Comparison of ENCODE assay signal across 15 cellular contexts in the genomic region with DNA sequence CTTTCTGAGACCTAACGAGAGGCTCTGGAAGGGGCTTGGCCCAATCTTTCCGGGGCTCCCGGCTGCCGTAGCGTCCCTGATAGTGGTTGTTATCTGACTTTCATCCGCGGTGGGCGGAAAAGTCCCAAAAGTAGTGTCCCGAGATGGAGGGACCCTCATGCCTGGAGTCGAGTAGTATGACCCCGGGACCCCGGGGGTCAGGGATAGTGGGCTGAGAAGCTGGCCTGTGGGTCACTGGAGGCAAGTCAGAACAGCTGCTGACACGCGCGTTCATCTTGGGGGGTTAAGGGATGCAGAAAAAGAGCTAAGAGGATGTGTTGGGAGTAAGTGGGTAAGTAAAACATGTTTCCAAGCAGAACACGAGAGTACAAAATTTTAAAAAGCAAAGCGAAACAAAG.
DNase-seq lines count a peak whose midpoint lies in the region; ATAC-seq, FAIRE-seq and TF ChIP-seq lines count a peak whose summit lies in the region.
"Had no signal": no experiment of that assay in that cellular context is flagged by ENCODE, and none has a peak within 500 bp of the region (broad histone marks: within the 10 kb centered on the region; RNA-seq: fewer than 3 reads in every experiment).

No MANE protein-coding gene starts in this region.

- peaks cover 40% of the 10 kb centered on the region for H3K27me3 Mint-ChIP-seq in activated naive CD4-positive, alpha-beta T cell treated with anti-CD3 and anti-CD28 coated beads for 36 hours (ENCODE audit: low read depth)

- DNase-seq in activated naive CD4-positive, alpha-beta T cell treated with anti-CD3 and anti-CD28 coated beads for 36 hours = no peak
- DNase-seq in activated naive CD4-positive, alpha-beta T cell treated with Interleukin-2 at 50 U/mL for 16 hours = no peak
- no peak for DNase-seq in choroid plexus epithelial cell (ENCODE audit: low read depth)
- DNase-seq in tibial artery = peak in 1 of 2 donors; percentile 22
- no peak for DNase-seq in frontal cortex (ENCODE audit: low spot score in 2 of 2)
- no peak for DNase-seq in stimulated activated CD4-positive, alpha-beta T cell treated with anti-CD3 and anti-CD28 coated beads, Interleukin-15, amount 100 ng/mL, for 24 hours
- DNase-seq: effector memory CD4-positive, alpha-beta T cell; EL; Karpas-422; NCI-H2171 treated with DMSO at 0.1 percent for 48 hours had no signal

- CTCF ChIA-PET in activated naive CD4-positive, alpha-beta T cell treated with anti-CD3 and anti-CD28 coated beads for 36 hours (lab: Charles Lee) = interaction anchor here (1.4 kb wide), 1 partner anchor 515 kb away, joined by 3 read pairs; no protein-coding TSS in a partner anchor

- no peaks in the 10 kb centered on the region for H3K36me3 ChIP-seq in muscle layer of duodenum (ENCODE audit: control insufficient read depth in 1 of 2, insufficient read depth in 2 of 2, low read length in 2 of 2)
- no peaks in the 10 kb centered on the region for H3K36me3 ChIP-seq in tibial artery
- H3K36me3 ChIP-seq: HAP-1, vagina had no signal

- TF ChIP-seq CTCF in choroid plexus epithelial cell (conservative IDR thresholded peaks at IDR 0.05; ENCODE audit: low read depth, low read length) (no peak), tibial artery (IDR thresholded peaks at IDR 0.05) (no peak)

- no peak overlapping the region for H3K27ac Mint-ChIP-seq in activated naive CD4-positive, alpha-beta T cell treated with anti-CD3 and anti-CD28 coated beads for 36 hours

- FAIRE-seq in frontal cortex (lab: Jason Lieb, UNC) = no peak

- peak overlapping the region; percentile 34 for H3K4me3 Mint-ChIP-seq in activated naive CD4-positive, alpha-beta T cell treated with anti-CD3 and anti-CD28 coated beads for 36 hours

- no peaks in the 10 kb centered on the region for H3K9me3 Mint-ChIP-seq in activated naive CD4-positive, alpha-beta T cell treated with anti-CD3 and anti-CD28 coated beads for 36 hours

- no peak overlapping the region for H3K27ac ChIP-seq in muscle layer of duodenum (ENCODE audit: low read length)
- no peak overlapping the region for H3K27ac ChIP-seq in tibial artery
- H3K27ac ChIP-seq: vagina had no signal

- peaks cover 9% of the 10 kb centered on the region for H3K4me1 Mint-ChIP-seq in activated naive CD4-positive, alpha-beta T cell treated with anti-CD3 and anti-CD28 coated beads for 36 hours (ENCODE audit: low read depth)

- intact Hi-C loops in activated naive CD4-positive, alpha-beta T cell treated with anti-CD3 and anti-CD28 coated beads for 36 hours (cut with micrococcal nuclease) = loop anchor here (10.0 kb wide), 2 partner anchors 740 to 1530 kb away; partner anchors contain the start of genes COX7C and MEF2C
- intact Hi-C loops in tibial artery (cut with DNase I; ENCODE audit: low total_unique reads) = no loop called here

- no peaks in the 10 kb centered on the region for H3K36me3 Mint-ChIP-seq in activated naive CD4-positive, alpha-beta T cell treated with anti-CD3 and anti-CD28 coated beads for 36 hours (ENCODE audit: low read depth)

- no peak for ATAC-seq in GM19324 (IDR thresholded peaks at IDR 0.05; ENCODE audit: low FRiP score, unreplicated experiment)
- ATAC-seq: Panc1 had no signal

- peaks cover 0 to 4% of the 10 kb centered on the region in 2 donors for H3K9me3 ChIP-seq in muscle layer of duodenum (ENCODE audit: control insufficient read depth in 1 of 2, low read length in 2 of 2)
- H3K9me3 ChIP-seq in tibial artery = peaks cover 0 to 1% (median 0%) of the 10 kb centered on the region in 3 donors
- H3K9me3 ChIP-seq: HAP-1, vagina had no signal

- H3K4me1 ChIP-seq in muscle layer of duodenum (ENCODE audit: control insufficient read depth in 1 of 2, insufficient read depth in 2 of 2, low read length in 2 of 2) (peaks cover 0 to 34% of the 10 kb centered on the region in 2 donors), tibial artery (peaks cover 0 to 28% (median 19%) of the 10 kb centered on the region in 4 donors)

- H3K27me3 ChIP-seq in muscle layer of duodenum (ENCODE audit: low read depth, low read length) = peaks cover 43% of the 10 kb centered on the region
- no peaks in the 10 kb centered on the region for H3K27me3 ChIP-seq in tibial artery
- H3K27me3 ChIP-seq: vagina had no signal

- H3K4me3 ChIP-seq in choroid plexus epithelial cell (ENCODE audit: low read depth, low read length) (peak overlapping the region; percentile 11), muscle layer of duodenum (ENCODE audit: low read depth in 1 of 2, low read length in 2 of 2) (peak overlapping the region; percentile 35 to 48), tibial artery (peak overlapping the region; percentile 32 to 63)
- H3K4me3 ChIP-seq: HAP-1 had no signal
